ENCODE assay signal across 20 cellular contexts in genomic region chr11:16088774-16089173, GRCh38.
"Had no signal": no experiment of that assay in that cellular context is flagged by ENCODE, and none has a peak within 500 bp of the region (broad histone marks: within the 10 kb centered on the region; RNA-seq: fewer than 3 reads in every experiment).

No MANE protein-coding gene starts in this region.

- FAIRE-seq: RCC 7860 had no signal

- H3K4me3 ChIP-seq: SJSA1, SK-N-MC had no signal

- H3K36me3 ChIP-seq: SJSA1 had no signal

- H3K27ac ChIP-seq: SJSA1, SK-N-MC had no signal

- H3K4me1 Mint-ChIP-seq: IgD-negative memory B cell had no signal

- H3K9me3 ChIP-seq: SJSA1 had no signal

- H3K27me3 ChIP-seq: SJSA1 had no signal

- H3K4me3 Mint-ChIP-seq: IgD-negative memory B cell had no signal

- H3K36me3 Mint-ChIP-seq: IgD-negative memory B cell had no signal

- DNase-seq: KBM-7, NCI-H1092, NCI-H1105 treated with DMSO at 0.1 percent for 48 hours, NCI-H1417 treated with DMSO at 0.1 percent for 48 hours, NCI-H146, NCI-H1694 treated with DMSO at 0.1 percent for 48 hours, NCI-H1930, NCI-H2081, NCI-H2107, NCI-H2227 treated with DMSO at 0.1 percent for 48 hours, NCI-H524, NCI-H526 treated with DMSO at 0.1 percent for 48 hours, NCI-H774, Right ventricle myocardium superior, RPMI8226, SIG-M5 had no signal

- H3K27me3 Mint-ChIP-seq: IgD-negative memory B cell had no signal

- H3K27ac Mint-ChIP-seq: IgD-negative memory B cell had no signal
